1 cellular context compared by ENCODE assay signal in the genomic region with DNA sequence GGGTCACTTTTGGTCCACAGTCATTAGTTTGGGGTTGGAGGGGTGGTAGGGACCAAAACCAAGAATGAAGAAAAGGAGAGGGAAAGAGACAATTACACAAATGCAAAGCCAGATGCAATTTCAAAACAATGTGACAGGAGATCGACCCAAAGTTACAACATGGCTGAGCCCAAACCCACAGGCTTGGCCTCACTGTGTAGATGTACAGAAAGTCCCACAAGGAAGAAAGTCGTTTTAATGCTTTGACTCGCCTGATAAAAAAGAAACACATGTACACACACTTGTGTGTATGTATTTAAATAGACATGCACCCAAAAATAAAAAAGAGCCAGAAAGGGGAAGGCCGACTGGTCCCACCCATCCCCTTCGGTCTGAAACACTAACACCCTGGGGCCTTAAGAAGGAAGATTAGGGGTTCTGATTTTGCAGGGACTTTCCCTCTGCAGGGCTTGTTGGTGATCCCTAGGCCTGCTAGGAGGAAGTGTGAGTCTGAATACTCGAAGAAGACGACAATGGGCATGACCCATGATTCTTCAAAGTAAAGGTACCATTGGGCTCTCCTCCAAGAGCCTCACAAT.
TF ChIP-seq lines count a peak whose summit lies in the region.

No MANE protein-coding gene starts in this region.

TF ChIP-seq in WTC11, 78 proteins besides CTCF, POLR2A, EP300 and RAD21 (continued from another document):
- TF ChIP-seq ZNF281 (CRISPR knock-in tag; IDR thresholded peaks at IDR 0.05) (no peak), CREB1 (CRISPR knock-in tag; IDR thresholded peaks at IDR 0.05) (no peak), PRDM15 (CRISPR knock-in tag; IDR thresholded peaks at IDR 0.05) (no peak)
TF ChIP-seq in WTC11: peak in this region for 0.
